Comparison of ENCODE assay signal across 1 cellular context in the genomic region with DNA sequence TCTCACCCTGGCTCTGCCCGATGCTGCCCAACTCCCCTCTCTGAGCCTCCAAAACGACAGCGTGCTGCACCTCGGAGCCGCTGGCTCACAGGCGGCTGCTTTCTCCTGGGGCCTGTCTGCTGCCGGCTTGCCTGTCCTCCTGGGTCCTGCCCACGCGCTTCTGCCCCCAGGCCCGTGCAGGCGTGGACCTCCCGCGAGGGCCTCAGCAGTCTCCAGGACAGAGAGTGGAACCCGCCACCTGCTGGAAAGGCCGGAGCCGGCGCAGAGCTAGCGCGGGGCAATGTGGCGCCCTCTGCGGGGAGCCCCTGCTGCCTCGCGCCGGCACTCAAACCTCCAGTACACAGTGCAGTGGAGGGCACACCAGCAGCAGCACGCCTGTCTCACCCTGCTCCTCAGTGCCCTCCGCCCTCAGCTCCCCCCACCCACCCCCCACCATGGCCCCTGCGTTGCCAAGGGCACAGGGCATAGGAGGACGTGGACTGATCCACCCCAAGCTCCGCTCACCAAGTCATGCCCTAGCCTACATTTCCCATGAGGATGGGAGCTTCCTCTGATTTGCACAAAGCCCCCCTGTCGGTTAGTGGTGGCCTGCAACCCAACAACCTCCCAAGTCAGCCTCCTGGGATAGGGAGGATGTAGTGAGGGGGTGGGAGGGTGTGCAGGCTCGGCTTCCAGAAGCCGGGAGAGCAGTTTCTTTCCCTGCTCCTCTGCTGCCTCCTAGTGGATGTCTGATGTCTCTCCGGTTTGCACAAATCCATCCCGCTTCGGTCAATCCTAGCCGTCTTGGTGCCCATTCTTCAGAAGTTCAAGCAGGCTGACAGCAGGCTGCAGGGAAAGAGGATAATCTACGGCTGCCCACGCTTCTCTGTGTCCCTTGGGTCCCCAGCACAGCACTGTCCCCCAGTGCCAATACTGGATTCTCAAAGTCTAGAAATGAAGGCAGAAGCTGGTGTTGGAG.
TF ChIP-seq lines count a peak whose summit lies in the region.

No MANE protein-coding gene starts in this region.

TF ChIP-seq in HepG2, 621 proteins besides CTCF, POLR2A, EP300 and RAD21 (continued from another document and continues in another):
- no peak for TF ChIP-seq PATZ1 (CRISPR knock-in tag; IDR thresholded peaks at IDR 0.05)
- TF ChIP-seq, protein P1, sequence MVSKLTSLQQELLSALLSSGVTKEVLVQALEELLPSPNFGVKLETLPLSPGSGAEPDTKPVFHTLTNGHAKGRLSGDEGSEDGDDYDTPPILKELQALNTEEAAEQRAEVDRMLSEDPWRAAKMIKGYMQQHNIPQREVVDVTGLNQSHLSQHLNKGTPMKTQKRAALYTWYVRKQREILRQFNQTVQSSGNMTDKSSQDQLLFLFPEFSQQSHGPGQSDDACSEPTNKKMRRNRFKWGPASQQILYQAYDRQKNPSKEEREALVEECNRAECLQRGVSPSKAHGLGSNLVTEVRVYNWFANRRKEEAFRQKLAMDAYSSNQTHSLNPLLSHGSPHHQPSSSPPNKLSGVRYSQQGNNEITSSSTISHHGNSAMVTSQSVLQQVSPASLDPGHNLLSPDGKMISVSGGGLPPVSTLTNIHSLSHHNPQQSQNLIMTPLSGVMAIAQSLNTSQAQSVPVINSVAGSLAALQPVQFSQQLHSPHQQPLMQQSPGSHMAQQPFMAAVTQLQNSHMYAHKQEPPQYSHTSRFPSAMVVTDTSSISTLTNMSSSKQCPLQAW (CRISPR knock-in tag; IDR thresholded peaks at IDR 0.05), result peak; percentile 51; the same call in 1 of the 2 replicates
- peak; percentile 86 for TF ChIP-seq CCDC6 (CRISPR knock-in tag; IDR thresholded peaks at IDR 0.05)
- no peak for TF ChIP-seq NFE2 (CRISPR knock-in tag; IDR thresholded peaks at IDR 0.05)
- TF ChIP-seq ZNF629 (CRISPR knock-in tag; conservative IDR thresholded peaks at IDR 0.05), result peak; percentile 89
- TF ChIP-seq ZNF891 (CRISPR knock-in tag; IDR thresholded peaks at IDR 0.05), result peak; percentile 55; the same call in 1 of the 2 replicates
- no peak for TF ChIP-seq KMT2B (CRISPR knock-in tag; IDR thresholded peaks at IDR 0.05)
- no peak for TF ChIP-seq ZNF207 (IDR thresholded peaks at IDR 0.05; ENCODE audit: borderline replicate concordance)
- peak; percentile 56; the same call in 1 of the 2 replicates for TF ChIP-seq HOXA3 (CRISPR knock-in tag; IDR thresholded peaks at IDR 0.05)
- no peak for TF ChIP-seq PTBP1 (IDR thresholded peaks at IDR 0.05; ENCODE audit: low read depth, low read length, poor library complexity, severe bottlenecking)
- TF ChIP-seq PITX1 (CRISPR knock-in tag; IDR thresholded peaks at IDR 0.05), result peak; percentile 54
- TF ChIP-seq HNF4G (IDR thresholded peaks at IDR 0.05; ENCODE audit: borderline replicate concordance, low read depth, low read length), result no peak
- TF ChIP-seq HNF4G (CRISPR knock-in tag; IDR thresholded peaks at IDR 0.05; ENCODE audit: borderline replicate concordance, low read depth), result 0 out of 2 replicates have a peak, but pooled peaks have one; percentile 45
- 0 out of 2 replicates have a peak, but pooled peaks have one; percentile 18 for TF ChIP-seq ZNF605 (CRISPR knock-in tag; IDR thresholded peaks at IDR 0.05)
- no peak; the same call in 1 of the 2 replicates for TF ChIP-seq CBX5 (CRISPR knock-in tag; IDR thresholded peaks at IDR 0.05; ENCODE audit: borderline replicate concordance)
- TF ChIP-seq, protein P2, sequence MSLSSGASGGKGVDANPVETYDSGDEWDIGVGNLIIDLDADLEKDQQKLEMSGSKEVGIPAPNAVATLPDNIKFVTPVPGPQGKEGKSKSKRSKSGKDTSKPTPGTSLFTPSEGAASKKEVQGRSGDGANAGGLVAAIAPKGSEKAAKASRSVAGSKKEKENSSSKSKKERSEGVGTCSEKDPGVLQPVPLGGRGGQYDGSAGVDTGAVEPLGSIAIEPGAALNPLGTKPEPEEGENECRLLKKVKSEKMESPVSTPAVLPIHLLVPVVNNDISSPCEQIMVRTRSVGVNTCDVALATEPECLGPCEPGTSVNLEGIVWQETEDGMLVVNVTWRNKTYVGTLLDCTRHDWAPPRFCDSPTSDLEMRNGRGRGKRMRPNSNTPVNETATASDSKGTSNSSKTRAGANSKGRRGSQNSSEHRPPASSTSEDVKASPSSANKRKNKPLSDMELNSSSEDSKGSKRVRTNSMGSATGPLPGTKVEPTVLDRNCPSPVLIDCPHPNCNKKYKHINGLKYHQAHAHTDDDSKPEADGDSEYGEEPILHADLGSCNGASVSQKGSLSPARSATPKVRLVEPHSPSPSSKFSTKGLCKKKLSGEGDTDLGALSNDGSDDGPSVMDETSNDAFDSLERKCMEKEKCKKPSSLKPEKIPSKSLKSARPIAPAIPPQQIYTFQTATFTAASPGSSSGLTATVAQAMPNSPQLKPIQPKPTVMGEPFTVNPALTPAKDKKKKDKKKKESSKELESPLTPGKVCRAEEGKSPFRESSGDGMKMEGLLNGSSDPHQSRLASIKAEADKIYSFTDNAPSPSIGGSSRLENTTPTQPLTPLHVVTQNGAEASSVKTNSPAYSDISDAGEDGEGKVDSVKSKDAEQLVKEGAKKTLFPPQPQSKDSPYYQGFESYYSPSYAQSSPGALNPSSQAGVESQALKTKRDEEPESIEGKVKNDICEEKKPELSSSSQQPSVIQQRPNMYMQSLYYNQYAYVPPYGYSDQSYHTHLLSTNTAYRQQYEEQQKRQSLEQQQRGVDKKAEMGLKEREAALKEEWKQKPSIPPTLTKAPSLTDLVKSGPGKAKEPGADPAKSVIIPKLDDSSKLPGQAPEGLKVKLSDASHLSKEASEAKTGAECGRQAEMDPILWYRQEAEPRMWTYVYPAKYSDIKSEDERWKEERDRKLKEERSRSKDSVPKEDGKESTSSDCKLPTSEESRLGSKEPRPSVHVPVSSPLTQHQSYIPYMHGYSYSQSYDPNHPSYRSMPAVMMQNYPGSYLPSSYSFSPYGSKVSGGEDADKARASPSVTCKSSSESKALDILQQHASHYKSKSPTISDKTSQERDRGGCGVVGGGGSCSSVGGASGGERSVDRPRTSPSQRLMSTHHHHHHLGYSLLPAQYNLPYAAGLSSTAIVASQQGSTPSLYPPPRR (CRISPR knock-in tag; IDR thresholded peaks at IDR 0.05; ENCODE audit: borderline replicate concordance), result 0 out of 2 replicates have a peak, but pooled peaks have one; percentile 41
- TF ChIP-seq ZNF572 (CRISPR knock-in tag; IDR thresholded peaks at IDR 0.05), result 0 out of 2 replicates have a peak, but pooled peaks have one; percentile 36
- TF ChIP-seq ZNF670 (CRISPR knock-in tag; IDR thresholded peaks at IDR 0.05; ENCODE audit: borderline replicate concordance), result peak; percentile 73; the same call in 1 of the 2 replicates
- TF ChIP-seq ZSCAN21 (CRISPR knock-in tag; IDR thresholded peaks at IDR 0.05; ENCODE audit: borderline replicate concordance), result no peak
- TF ChIP-seq, protein P3, sequence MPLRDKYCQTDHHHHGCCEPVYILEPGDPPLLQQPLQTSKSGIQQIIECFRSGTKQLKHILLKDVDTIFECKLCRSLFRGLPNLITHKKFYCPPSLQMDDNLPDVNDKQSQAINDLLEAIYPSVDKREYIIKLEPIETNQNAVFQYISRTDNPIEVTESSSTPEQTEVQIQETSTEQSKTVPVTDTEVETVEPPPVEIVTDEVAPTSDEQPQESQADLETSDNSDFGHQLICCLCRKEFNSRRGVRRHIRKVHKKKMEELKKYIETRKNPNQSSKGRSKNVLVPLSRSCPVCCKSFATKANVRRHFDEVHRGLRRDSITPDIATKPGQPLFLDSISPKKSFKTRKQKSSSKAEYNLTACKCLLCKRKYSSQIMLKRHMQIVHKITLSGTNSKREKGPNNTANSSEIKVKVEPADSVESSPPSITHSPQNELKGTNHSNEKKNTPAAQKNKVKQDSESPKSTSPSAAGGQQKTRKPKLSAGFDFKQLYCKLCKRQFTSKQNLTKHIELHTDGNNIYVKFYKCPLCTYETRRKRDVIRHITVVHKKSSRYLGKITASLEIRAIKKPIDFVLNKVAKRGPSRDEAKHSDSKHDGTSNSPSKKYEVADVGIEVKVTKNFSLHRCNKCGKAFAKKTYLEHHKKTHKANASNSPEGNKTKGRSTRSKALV (CRISPR knock-in tag; IDR thresholded peaks at IDR 0.05), result peak; percentile 66; the same call in 1 of the 2 replicates
- TF ChIP-seq KDM2A (CRISPR knock-in tag; IDR thresholded peaks at IDR 0.05; ENCODE audit: borderline replicate concordance, low read depth), result peak; percentile 96
- TF ChIP-seq, protein P4, sequence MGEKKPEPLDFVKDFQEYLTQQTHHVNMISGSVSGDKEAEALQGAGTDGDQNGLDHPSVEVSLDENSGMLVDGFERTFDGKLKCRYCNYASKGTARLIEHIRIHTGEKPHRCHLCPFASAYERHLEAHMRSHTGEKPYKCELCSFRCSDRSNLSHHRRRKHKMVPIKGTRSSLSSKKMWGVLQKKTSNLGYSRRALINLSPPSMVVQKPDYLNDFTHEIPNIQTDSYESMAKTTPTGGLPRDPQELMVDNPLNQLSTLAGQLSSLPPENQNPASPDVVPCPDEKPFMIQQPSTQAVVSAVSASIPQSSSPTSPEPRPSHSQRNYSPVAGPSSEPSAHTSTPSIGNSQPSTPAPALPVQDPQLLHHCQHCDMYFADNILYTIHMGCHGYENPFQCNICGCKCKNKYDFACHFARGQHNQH (CRISPR knock-in tag; IDR thresholded peaks at IDR 0.05), result no peak
- TF ChIP-seq ZNF839 (CRISPR knock-in tag; IDR thresholded peaks at IDR 0.05; ENCODE audit: borderline replicate concordance), result peak; percentile 52; the same call in 1 of the 2 replicates
- TF ChIP-seq NFAT5 (CRISPR knock-in tag; IDR thresholded peaks at IDR 0.05), result peak; percentile 34; the same call in 1 of the 2 replicates
- 0 out of 2 replicates have a peak, but pooled peaks have one; percentile 7 for TF ChIP-seq ZNF709 (CRISPR knock-in tag; IDR thresholded peaks at IDR 0.05)
- TF ChIP-seq DMTF1 (CRISPR knock-in tag; IDR thresholded peaks at IDR 0.05), result no peak
- TF ChIP-seq HHEX (CRISPR knock-in tag; IDR thresholded peaks at IDR 0.05), result no peak
- TF ChIP-seq KAT8 (CRISPR knock-in tag; IDR thresholded peaks at IDR 0.05), result peak; percentile 27; the same call in 1 of the 2 replicates
- TF ChIP-seq RORA (CRISPR knock-in tag; IDR thresholded peaks at IDR 0.05), result no peak
- TF ChIP-seq ZFX (CRISPR knock-in tag; IDR thresholded peaks at IDR 0.05; ENCODE audit: low read depth), result peak; percentile 82
- peak; percentile 32; the same call in 1 of the 2 replicates for TF ChIP-seq POGZ (CRISPR knock-in tag; IDR thresholded peaks at IDR 0.05)
- TF ChIP-seq SALL1 (CRISPR knock-in tag; IDR thresholded peaks at IDR 0.05), result peak; percentile 54; the same call in 1 of the 2 replicates
